Comparison of ENCODE assay signal across 8 cellular contexts in genomic region chr9:127224883-127225739, GRCh38. TPM values are rescaled to one million over a fixed set of nuclear protein-coding genes. Genes with fewer than 3 reads are reported as not detected.
DNase-seq lines count a peak whose midpoint lies in the region; ATAC-seq and TF ChIP-seq lines count a peak whose summit lies in the region.

No MANE protein-coding gene starts in this region.

- no peaks in the 10 kb centered on the region for H3K9me3 ChIP-seq in Karpas-422 (ENCODE audit: low read length)

- no peaks in the 10 kb centered on the region for H3K79me2 ChIP-seq in Karpas-422 (ENCODE audit: low read length)

- H3K27ac Mint-ChIP-seq in natural killer cell treated with Interleukin-12 subunit alpha and Interleukin-12 subunit beta and Interleukin-15 and Interleukin-18, amount 100 ng/mL, for 72 hours: peak overlapping the region; percentile 73 to 80
- H3K27ac Mint-ChIP-seq in stimulated activated naive B cell treated with anti-CD40 and anti-IgM and Interleukin-4, amounts not matched to agents 10 μg/mL and 1 μg/mL and 100 μg/mL, for 72 hours: peak overlapping the region; percentile 71

- H3K9me3 Mint-ChIP-seq in natural killer cell treated with Interleukin-12 subunit alpha and Interleukin-12 subunit beta and Interleukin-15 and Interleukin-18, amount 100 ng/mL, for 72 hours: no peaks in the 10 kb centered on the region
- H3K9me3 Mint-ChIP-seq in stimulated activated naive B cell treated with anti-CD40 and anti-IgM and Interleukin-4, amounts not matched to agents 10 μg/mL and 1 μg/mL and 100 μg/mL, for 72 hours: no peaks in the 10 kb centered on the region

- H3K4me1 Mint-ChIP-seq in natural killer cell treated with Interleukin-12 subunit alpha and Interleukin-12 subunit beta and Interleukin-15 and Interleukin-18, amount 100 ng/mL, for 72 hours (ENCODE audit: low read depth in 2 of 2): peaks cover 16 to 21% of the 10 kb centered on the region in 2 donors
- peaks cover 25 to 32% of the 10 kb centered on the region in 2 donors for H3K4me1 Mint-ChIP-seq in stimulated activated naive B cell treated with anti-CD40 and anti-IgM and Interleukin-4, amounts not matched to agents 10 μg/mL and 1 μg/mL and 100 μg/mL, for 72 hours

- H3K27ac ChIP-seq in Karpas-422 (ENCODE audit: low read length): no peak overlapping the region

- no peaks in the 10 kb centered on the region for H3K9me2 ChIP-seq in Karpas-422 (replicated peaks; ENCODE audit: insufficient read depth, low read length)

- DNase-seq in COLO668 (lab: John Stamatoyannopoulos, UW; ENCODE audit: unreplicated experiment) (peak; percentile 97), Karpas-422 (peak; percentile 96), RPMI7951 (ENCODE audit: low read depth) (peak; percentile 80), fibroblast of the aortic adventitia (ENCODE audit: low read depth) (peak; percentile 74)
- DNase-seq in activated T-helper 9 cell treated with anti-CD3 and anti-CD28 coated beads, Interleukin-2, amount 50 U/mL, for 16 hours (ENCODE audit: low read depth): peak; percentile 90
- DNase-seq in natural killer cell treated with Interleukin-12 subunit alpha and Interleukin-12 subunit beta and Interleukin-15 and Interleukin-18, amount 100 ng/mL, for 72 hours (ENCODE audit: low spot score): peak; percentile 95
- DNase-seq in stimulated activated naive B cell treated with anti-CD40 and anti-IgM and Interleukin-4, amounts not matched to agents 10 μg/mL and 1 μg/mL and 100 μg/mL, for 72 hours: peak; percentile 69

- H3K4me3 ChIP-seq in Karpas-422 (ENCODE audit: low read length) (peak overlapping the region; percentile 57; the same call in 1 of the 2 replicates), fibroblast of the aortic adventitia (ENCODE audit: low read depth, low read length) (peak overlapping the region; percentile 61)

- peaks cover 11 to 16% of the 10 kb centered on the region in 2 donors for H3K27me3 Mint-ChIP-seq in natural killer cell treated with Interleukin-12 subunit alpha and Interleukin-12 subunit beta and Interleukin-15 and Interleukin-18, amount 100 ng/mL, for 72 hours
- H3K27me3 Mint-ChIP-seq in stimulated activated naive B cell treated with anti-CD40 and anti-IgM and Interleukin-4, amounts not matched to agents 10 μg/mL and 1 μg/mL and 100 μg/mL, for 72 hours: peaks cover 7 to 10% of the 10 kb centered on the region in 2 donors

- no peaks in the 10 kb centered on the region for H4K20me1 ChIP-seq in Karpas-422 (ENCODE audit: insufficient read depth, low read depth, low read length)

- H3K36me3 Mint-ChIP-seq in natural killer cell treated with Interleukin-12 subunit alpha and Interleukin-12 subunit beta and Interleukin-15 and Interleukin-18, amount 100 ng/mL, for 72 hours: no peaks in the 10 kb centered on the region
- peaks cover 1 to 4% of the 10 kb centered on the region in 2 donors for H3K36me3 Mint-ChIP-seq in stimulated activated naive B cell treated with anti-CD40 and anti-IgM and Interleukin-4, amounts not matched to agents 10 μg/mL and 1 μg/mL and 100 μg/mL, for 72 hours

- H3K4me3 Mint-ChIP-seq in natural killer cell treated with Interleukin-12 subunit alpha and Interleukin-12 subunit beta and Interleukin-15 and Interleukin-18, amount 100 ng/mL, for 72 hours: peak overlapping the region; percentile 94
- peak overlapping the region; percentile 94 to 97 for H3K4me3 Mint-ChIP-seq in stimulated activated naive B cell treated with anti-CD40 and anti-IgM and Interleukin-4, amounts not matched to agents 10 μg/mL and 1 μg/mL and 100 μg/mL, for 72 hours

- H3K4me1 ChIP-seq in Karpas-422 (ENCODE audit: low read length): peaks cover 17% of the 10 kb centered on the region

- no peaks in the 10 kb centered on the region for H3K27me3 ChIP-seq in Karpas-422 (ENCODE audit: low read length)

- H2AFZ ChIP-seq in Karpas-422 (ENCODE audit: low read length): peak overlapping the region; percentile 81; the same call in 1 of the 2 replicates

- ATAC-seq in GM21529 (IDR thresholded peaks at IDR 0.05; ENCODE audit: unreplicated experiment): peak; percentile 49
- ATAC-seq in natural killer cell treated with Interleukin-12 subunit alpha and Interleukin-12 subunit beta and Interleukin-15 and Interleukin-18, amount 100 ng/mL, for 72 hours: peak; percentile 91 to 94
- peak; percentile 77 to 82 for ATAC-seq in stimulated activated naive B cell treated with anti-CD40 and anti-IgM and Interleukin-4, amounts not matched to agents 10 μg/mL and 1 μg/mL and 100 μg/mL, for 72 hours (replicated peaks)

- H3K9ac ChIP-seq in Karpas-422 (ENCODE audit: low read length): 0 out of 2 replicates have a peak overlapping the region, but pooled peaks have one; percentile 30

- no peak for TF ChIP-seq CTCF in fibroblast of the aortic adventitia (IDR thresholded peaks at IDR 0.05; ENCODE audit: insufficient read depth, low read length)

- peak overlapping the region; percentile 59 for H3K4me2 ChIP-seq in Karpas-422 (ENCODE audit: low read depth, low read length, poor library complexity, severe bottlenecking)

- no peaks in the 10 kb centered on the region for H3K36me3 ChIP-seq in Karpas-422 (ENCODE audit: insufficient read depth, low read length)

RNA-seq across cellular contexts. Expression of gene GARNL3, which starts 39.5 kb away (rescaled TPM):
- 1.2 and 2.2 TPM in 2 replicates for total RNA-seq in Karpas-422 (2014; rRNA removed; shearing (Covaris generic); ENCODE audit: low replicate concordance)
- 2.5 and 3.2 TPM in 2 replicates for total RNA-seq in RPMI7951 (2014; rRNA removed; shearing (Covaris generic))
- total RNA-seq in fibroblast of the aortic adventitia (ENCODE audit: low replicate concordance): 1.1 and 2.5 TPM in 2 replicates
- total RNA-seq in natural killer cell treated with Interleukin-12 subunit alpha and Interleukin-12 subunit beta and Interleukin-15 and Interleukin-18, amount 100 ng/mL, for 72 hours: 1 to 10 TPM; 1.2 to 7.4 TPM
